ENCODE assay signal across 21 cellular contexts in the genomic region with DNA sequence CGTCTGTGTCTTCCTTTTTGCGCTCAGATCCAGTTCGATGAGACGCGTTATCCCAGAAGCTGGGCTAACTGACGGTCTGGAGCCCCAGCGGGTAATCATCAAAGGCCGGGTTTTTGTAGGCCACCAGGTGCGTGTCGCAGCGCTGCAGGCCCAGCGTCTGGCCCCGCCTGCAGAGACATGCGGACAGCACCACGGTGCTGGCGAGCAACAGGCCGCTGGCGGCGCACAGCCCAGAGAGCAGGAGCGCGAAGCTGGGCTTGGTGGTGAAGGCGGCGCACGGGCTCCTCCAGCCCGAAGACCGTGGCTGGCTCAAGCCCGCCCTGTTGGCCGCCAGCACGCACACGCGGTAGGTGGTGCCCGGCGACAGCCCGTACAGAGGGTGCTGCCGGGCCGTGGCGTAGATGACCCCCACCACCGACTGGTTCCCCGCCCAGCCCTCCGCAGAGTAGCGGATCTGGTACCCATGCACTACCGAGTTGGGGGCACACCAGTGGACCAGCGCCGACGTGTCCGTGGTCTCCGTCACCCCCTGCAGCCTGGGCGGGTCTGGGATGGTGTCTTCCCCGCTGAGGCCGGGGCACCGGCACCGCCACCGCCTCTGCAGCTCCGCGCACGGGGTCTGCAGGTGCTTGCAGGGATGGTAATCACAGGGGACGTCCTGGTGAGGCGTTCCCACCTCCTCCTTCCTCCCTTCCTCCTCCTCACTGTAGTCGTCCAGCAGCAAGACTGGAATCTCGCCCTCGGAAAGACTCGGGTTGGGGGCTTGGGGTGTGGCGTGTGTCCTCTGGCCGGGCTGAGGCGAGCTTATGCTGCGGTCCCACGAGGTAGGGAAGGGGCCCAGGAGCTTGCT. TPM values are rescaled to one million over a fixed set of nuclear protein-coding genes. Genes with fewer than 3 reads are reported as not detected.
DNase-seq lines count a peak whose midpoint lies in the region; ATAC-seq, FAIRE-seq and TF ChIP-seq lines count a peak whose summit lies in the region.
"Had no signal": no experiment of that assay in that cellular context is flagged by ENCODE, and none has a peak within 500 bp of the region (broad histone marks: within the 10 kb centered on the region; RNA-seq: fewer than 3 reads in every experiment).

No MANE protein-coding gene starts in this region.

- H3K4me1 ChIP-seq in H1 (replicated peaks in 1 of 4; ENCODE audit: control insufficient read depth in 3 of 4, insufficient read depth in 4 of 4, low read length in 3 of 4) = no peaks in the 10 kb centered on the region
- H3K4me1 ChIP-seq: BLaER1 had no signal

- H4K91ac ChIP-seq in H1 (replicated peaks; ENCODE audit: insufficient read length, low read length) = no peak overlapping the region

- H3K79me2 ChIP-seq in H1 (ENCODE audit: control insufficient read depth in 1 of 2, insufficient read depth in 2 of 2, low read length in 2 of 2) = no peaks in the 10 kb centered on the region

- no peak overlapping the region for H3K14ac ChIP-seq in H1 (ENCODE audit: insufficient read length)

- H4K8ac ChIP-seq in H1 (ENCODE audit: extremely low read depth, insufficient read depth, low read length) = peak overlapping the region; percentile 51

- H2BK15ac ChIP-seq in H1 (ENCODE audit: low read length) = no peak overlapping the region

- H3K27me3 ChIP-seq in H1 (replicated peaks in 1 of 4; ENCODE audit: control insufficient read depth in 3 of 4, extremely low read depth in 1 of 4, insufficient read depth in 3 of 4, low read length in 3 of 4) (no peaks in the 10 kb centered on the region), WERI-Rb-1 (ENCODE audit: insufficient read depth, low read depth, severe bottlenecking) (no peaks in the 10 kb centered on the region)
- H3K27me3 ChIP-seq: BLaER1 had no signal

- no peak overlapping the region for H3K27ac Mint-ChIP-seq in natural killer cell treated with Interleukin-12 subunit alpha and Interleukin-12 subunit beta and Interleukin-15 and Interleukin-18, amount 100 ng/mL, for 72 hours
- H3K27ac Mint-ChIP-seq in natural killer cell = no peak overlapping the region
- H3K27ac Mint-ChIP-seq in nephron progenitor cell = peak overlapping the region; percentile 90
- H3K27ac Mint-ChIP-seq: CD4-positive, alpha-beta memory T cell had no signal

- no peak for DNase-seq in natural killer cell treated with Interleukin-12 subunit alpha and Interleukin-12 subunit beta and Interleukin-15 and Interleukin-18, amount 100 ng/mL, for 72 hours (ENCODE audit: low spot score)
- DNase-seq in natural killer cell (no peak), H1 (ENCODE audit: low read depth in 1 of 2, low spot score in 2 of 2) (no peak), nephron progenitor cell (no peak), WERI-Rb-1 (no peak)
- DNase-seq in activated CD4-positive, alpha-beta T cell treated with anti-CD3 and anti-CD28 coated beads for 1 hour = no peak
- no peak for DNase-seq in stimulated activated CD4-positive, alpha-beta T cell treated with anti-CD3 and anti-CD28 coated beads, Interleukin-2, amount 100 ng/mL, for 24 hours
- DNase-seq: Calu3; CD4-positive, alpha-beta memory T cell; EL; GM23248; NCI-H1092 treated with DMSO at 0.1 percent for 48 hours; NCI-H2081; NCI-H2171 treated with DMSO at 0.1 percent for 48 hours; NCI-H446 treated with DMSO at 0.1 percent for 48 hours; SHP77 had no signal

- TF ChIP-seq POLR2A in H1 (IDR thresholded peaks at IDR 0.05; ENCODE audit: control extremely low read depth in 1 of 2, low read depth in 2 of 2, low read length in 2 of 2) = no peak

- WGBS in H1 (ENCODE audit: extremely low coverage in 1 of 2, insufficient coverage in 1 of 2, insufficient read length in 1 of 2, insufficient replicate concordance in 2 of 2, low coverage in 1 of 2, low lambda C conversion rate in 2 of 2, missing lambda C conversion rate in 1 of 2), 2 experiments = 93% methylated on average over 53 of the region's 67 CpGs; no CpG with 5 or more reads in 1 of the 2 experiments

- H3K36me3 Mint-ChIP-seq in natural killer cell treated with Interleukin-12 subunit alpha and Interleukin-12 subunit beta and Interleukin-15 and Interleukin-18, amount 100 ng/mL, for 72 hours = peaks cover 13% of the 10 kb centered on the region
- no peaks in the 10 kb centered on the region for H3K36me3 Mint-ChIP-seq in natural killer cell
- peaks cover 62% of the 10 kb centered on the region for H3K36me3 Mint-ChIP-seq in nephron progenitor cell (ENCODE audit: low read depth)

- FAIRE-seq in H1 (lab: Jason Lieb, UNC) = no peak
- FAIRE-seq: GM12891, RCC 7860 had no signal

- H3K36me3 ChIP-seq in H1 (ENCODE audit: control insufficient read depth in 2 of 4, insufficient read depth in 4 of 4, low read length in 3 of 4) (peaks cover 0 to 27% (median 15%) of the 10 kb centered on the region in 4 experiments; a peak in 7 of 8 replicates), WERI-Rb-1 (peaks cover 32% of the 10 kb centered on the region)

- H3K23ac ChIP-seq in H1 (ENCODE audit: insufficient read length) = no peak overlapping the region

- H3K27me3 Mint-ChIP-seq in natural killer cell treated with Interleukin-12 subunit alpha and Interleukin-12 subunit beta and Interleukin-15 and Interleukin-18, amount 100 ng/mL, for 72 hours = no peaks in the 10 kb centered on the region
- H3K27me3 Mint-ChIP-seq in natural killer cell (ENCODE audit: low read depth in 2 of 2) (no peaks in the 10 kb centered on the region), nephron progenitor cell (ENCODE audit: low read depth, poor library complexity) (peaks cover 4% of the 10 kb centered on the region)
- H3K27me3 Mint-ChIP-seq: CD4-positive, alpha-beta memory T cell had no signal

- H3K4me3 Mint-ChIP-seq in natural killer cell treated with Interleukin-12 subunit alpha and Interleukin-12 subunit beta and Interleukin-15 and Interleukin-18, amount 100 ng/mL, for 72 hours = no peak overlapping the region
- H3K4me3 Mint-ChIP-seq in natural killer cell = no peak overlapping the region
- H3K4me3 Mint-ChIP-seq in nephron progenitor cell = no peak overlapping the region
- H3K4me3 Mint-ChIP-seq: CD4-positive, alpha-beta memory T cell had no signal

- TF ChIP-seq RAD21 in H1 (IDR thresholded peaks at IDR 0.05 in 1 of 2, conservative IDR thresholded peaks at IDR 0.05 in 1 of 2; ENCODE audit: low read depth in 2 of 2, low read length in 2 of 2) = no peak

- no peaks in the 10 kb centered on the region for H3K9me3 Mint-ChIP-seq in natural killer cell treated with Interleukin-12 subunit alpha and Interleukin-12 subunit beta and Interleukin-15 and Interleukin-18, amount 100 ng/mL, for 72 hours
- H3K9me3 Mint-ChIP-seq in natural killer cell = no peaks in the 10 kb centered on the region
- no peaks in the 10 kb centered on the region for H3K9me3 Mint-ChIP-seq in nephron progenitor cell
- H3K9me3 Mint-ChIP-seq: CD4-positive, alpha-beta memory T cell had no signal

- TF ChIP-seq CTCF in natural killer cell (IDR thresholded peaks at IDR 0.05) (no peak), H1 (IDR thresholded peaks at IDR 0.05; ENCODE audit: control extremely low read depth in 1 of 3, insufficient read depth in 1 of 3, low read depth in 1 of 3, low read length in 3 of 3) (no peak), nephron progenitor cell (IDR thresholded peaks at IDR 0.05) (no peak), WERI-Rb-1 (IDR thresholded peaks at IDR 0.05; ENCODE audit: low read depth, low read length) (no peak)

- H3K79me1 ChIP-seq in H1 (ENCODE audit: low read depth, low read length) = no peaks in the 10 kb centered on the region

- no peak overlapping the region for H3K4me2 ChIP-seq in H1 (ENCODE audit: insufficient read depth in 1 of 2, low read depth in 2 of 2, low read length in 2 of 2)
- H3K4me2 ChIP-seq: BLaER1 had no signal

- H3K56ac ChIP-seq in H1 (replicated peaks; ENCODE audit: insufficient read length, low read depth, low read length) = no peak overlapping the region

- no peak overlapping the region for H2BK5ac ChIP-seq in H1 (ENCODE audit: low read depth, low read length)

- no peak overlapping the region for H2BK120ac ChIP-seq in H1 (replicated peaks; ENCODE audit: low read depth, low read length)

- H3K27ac ChIP-seq in H1 (ENCODE audit: low read depth, low read length) (no peak overlapping the region), WERI-Rb-1 (no peak overlapping the region)
- H3K27ac ChIP-seq: BLaER1, GM23248 had no signal

- H3K4me1 Mint-ChIP-seq in natural killer cell treated with Interleukin-12 subunit alpha and Interleukin-12 subunit beta and Interleukin-15 and Interleukin-18, amount 100 ng/mL, for 72 hours (ENCODE audit: low read depth in 2 of 2) = no peaks in the 10 kb centered on the region
- H3K4me1 Mint-ChIP-seq in natural killer cell (no peaks in the 10 kb centered on the region), nephron progenitor cell (no peaks in the 10 kb centered on the region)

- no peak overlapping the region for H2AK5ac ChIP-seq in H1 (ENCODE audit: low read depth, low read length)

- no peak overlapping the region for H2AFZ ChIP-seq in H1 (ENCODE audit: low read length)
- H2AFZ ChIP-seq: GM23248 had no signal

- no peaks in the 10 kb centered on the region for H3K23me2 ChIP-seq in H1 (ENCODE audit: low read depth, low read length)

- no peak for TF ChIP-seq EP300 in H1 (IDR thresholded peaks at IDR 0.05; ENCODE audit: borderline replicate concordance in 1 of 2, low read depth in 2 of 2, low read length in 2 of 2)

- H4K5ac ChIP-seq in H1 (ENCODE audit: insufficient read length, low read depth, low read length) = no peak overlapping the region

- H3K4me3 ChIP-seq in H1 (ENCODE audit: extremely low read depth in 1 of 4, insufficient read depth in 2 of 4, low read depth in 3 of 4, low read length in 4 of 4) (no peak overlapping the region), WERI-Rb-1 (ENCODE audit: low read depth, low read length) (no peak overlapping the region)
- H3K4me3 ChIP-seq: BLaER1, GM23248 had no signal

- H3K18ac ChIP-seq in H1 (ENCODE audit: extremely low read depth, low read length) = no peak overlapping the region

- POLR2A ChIA-PET in H1 (lab: Charles Lee; ENCODE audit: partially characterized antibody) = interaction anchor here (0.6 to 1.8 kb wide), 3 partner anchors 9 to 71 kb away, joined by 4 read pairs; no protein-coding TSS in a partner anchor

- H3K9ac ChIP-seq in H1 (replicated peaks in 1 of 4; ENCODE audit: extremely low read depth in 1 of 4, low read depth in 3 of 4, low read length in 3 of 4) = no peak overlapping the region
- H3K9ac ChIP-seq: BLaER1, GM23248 had no signal

- H4K20me1 ChIP-seq in H1 (replicated peaks in 1 of 2; ENCODE audit: control insufficient read depth in 1 of 2, insufficient read depth in 2 of 2, low read length in 2 of 2) = no peaks in the 10 kb centered on the region

- intact Hi-C loops in natural killer cell (cut with micrococcal nuclease) = no loop called here

- H2BK12ac ChIP-seq in H1 (ENCODE audit: low read depth, low read length) = no peak overlapping the region

- CTCF ChIA-PET in H1 (lab: Charles Lee; ENCODE audit: partially characterized antibody) = interaction anchor here (1.6 kb wide), 1 partner anchor 35 kb away, joined by 5 read pairs; no protein-coding TSS in a partner anchor

- no peak overlapping the region for H3K4ac ChIP-seq in H1 (replicated peaks; ENCODE audit: insufficient read length, low read depth, low read length)

- H3K9me3 ChIP-seq in H1 (ENCODE audit: insufficient read depth in 2 of 2, low read depth in 1 of 2, low read length in 1 of 2) (no peaks in the 10 kb centered on the region), WERI-Rb-1 (ENCODE audit: severe bottlenecking) (no peaks in the 10 kb centered on the region)

- ATAC-seq in natural killer cell treated with Interleukin-12 subunit alpha and Interleukin-12 subunit beta and Interleukin-15 and Interleukin-18, amount 100 ng/mL, for 72 hours = peak; percentile 40 to 46
- no peak for ATAC-seq in natural killer cell

- H2BK20ac ChIP-seq in H1 (ENCODE audit: low read length) = no peak overlapping the region

RNA-seq across cellular contexts. Expression of gene LRRN4, which starts 12.7 kb away (rescaled TPM):
- total RNA-seq in natural killer cell treated with Interleukin-12 subunit alpha and Interleukin-12 subunit beta and Interleukin-15 and Interleukin-18, amount 100 ng/mL, for 72 hours = not detected
- total RNA-seq in natural killer cell = not detected
- total RNA-seq in H1 (2021; fragmentation: NEBNext Ultra II Directional; extraction: Animal tissue kit (Norgen Biotek cat#: 25700)) = 0.61 and 0.89 TPM in 2 replicates
- 0.21 and 0.30 TPM in 2 replicates for polyA plus RNA-seq in H1 (2011; rRNA removed)
- 0.12 TPM for polyA plus RNA-seq in H1 (2011; cell fraction: cytosol; rRNA removed)
- polyA plus RNA-seq in H1 (2011; cell fraction: nucleus; rRNA removed) = 0.56 TPM
- polyA plus RNA-seq in H1 (2012, experiment 1 of 2) = 0.19 to 0.35 TPM (median 0.21 TPM) in 4 replicates
- polyA plus RNA-seq in H1 (2012, experiment 2 of 2) = 0.13 TPM
- polyA plus RNA-seq in H1 (2013, experiment 1 of 2) = 0.73 TPM
- polyA plus RNA-seq in H1 (2013, experiment 2 of 2) = 0.83 TPM
- polyA minus RNA-seq in H1 (2011; rRNA and poly(A)+ RNA removed) = 0.09 and 0.24 TPM in 2 replicates
- not detected for polyA minus RNA-seq in H1 (2011; cell fraction: cytosol; rRNA and poly(A)+ RNA removed)
- polyA minus RNA-seq in H1 (2011; cell fraction: nucleus; rRNA and poly(A)+ RNA removed) = 0.60 TPM
- total RNA-seq: A673; CD4-positive, alpha-beta memory T cell; GM23248; OCI-LY7 had no signal
- polyA plus RNA-seq: CD4-positive, alpha-beta memory T cell; GM23248 had no signal

RNA-seq across cellular contexts. Expression of gene CRLS1, which starts 35.3 kb away (rescaled TPM):
- 10 to 100 TPM; 31.8 to 35.3 TPM for total RNA-seq in natural killer cell treated with Interleukin-12 subunit alpha and Interleukin-12 subunit beta and Interleukin-15 and Interleukin-18, amount 100 ng/mL, for 72 hours
- total RNA-seq in natural killer cell = 10 to 100 TPM; 13.0 to 20.5 (median 14.6) TPM
- 42.6 and 50.2 TPM in 2 replicates for total RNA-seq in H1 (2021; fragmentation: NEBNext Ultra II Directional; extraction: Animal tissue kit (Norgen Biotek cat#: 25700))
- polyA plus RNA-seq in H1 (2011; rRNA removed) = 39.8 and 95.8 TPM in 2 replicates
- polyA plus RNA-seq in H1 (2011; cell fraction: cytosol; rRNA removed) = 53.1 TPM
- polyA plus RNA-seq in H1 (2011; cell fraction: nucleus; rRNA removed) = 24.6 TPM
- polyA plus RNA-seq in H1 (2012, experiment 1 of 2) = 37.0 to 54.9 TPM (median 39.5 TPM) in 4 replicates
- polyA plus RNA-seq in H1 (2012, experiment 2 of 2) = 67.8 TPM
- polyA plus RNA-seq in H1 (2013, experiment 1 of 2) = 39.2 TPM
- polyA plus RNA-seq in H1 (2013, experiment 2 of 2) = 44.0 TPM
- 42.9 and 48.6 TPM in 2 replicates for polyA minus RNA-seq in H1 (2011; rRNA and poly(A)+ RNA removed)
- 16.0 TPM for polyA minus RNA-seq in H1 (2011; cell fraction: cytosol; rRNA and poly(A)+ RNA removed)
- polyA minus RNA-seq in H1 (2011; cell fraction: nucleus; rRNA and poly(A)+ RNA removed) = 18.3 TPM

Comparison
In these comparisons a context has a peak if more than half of its experiments do, and no peak if none do; other contexts are left out.
1. ATAC-seq: peak in natural killer cell treated with Interleukin-12 subunit alpha and Interleukin-12 subunit beta and Interleukin-15 and Interleukin-18, amount 100 ng/mL, for 72 hours (2 of 2); none in natural killer cell (0 of 3).